In the genomic region with DNA sequence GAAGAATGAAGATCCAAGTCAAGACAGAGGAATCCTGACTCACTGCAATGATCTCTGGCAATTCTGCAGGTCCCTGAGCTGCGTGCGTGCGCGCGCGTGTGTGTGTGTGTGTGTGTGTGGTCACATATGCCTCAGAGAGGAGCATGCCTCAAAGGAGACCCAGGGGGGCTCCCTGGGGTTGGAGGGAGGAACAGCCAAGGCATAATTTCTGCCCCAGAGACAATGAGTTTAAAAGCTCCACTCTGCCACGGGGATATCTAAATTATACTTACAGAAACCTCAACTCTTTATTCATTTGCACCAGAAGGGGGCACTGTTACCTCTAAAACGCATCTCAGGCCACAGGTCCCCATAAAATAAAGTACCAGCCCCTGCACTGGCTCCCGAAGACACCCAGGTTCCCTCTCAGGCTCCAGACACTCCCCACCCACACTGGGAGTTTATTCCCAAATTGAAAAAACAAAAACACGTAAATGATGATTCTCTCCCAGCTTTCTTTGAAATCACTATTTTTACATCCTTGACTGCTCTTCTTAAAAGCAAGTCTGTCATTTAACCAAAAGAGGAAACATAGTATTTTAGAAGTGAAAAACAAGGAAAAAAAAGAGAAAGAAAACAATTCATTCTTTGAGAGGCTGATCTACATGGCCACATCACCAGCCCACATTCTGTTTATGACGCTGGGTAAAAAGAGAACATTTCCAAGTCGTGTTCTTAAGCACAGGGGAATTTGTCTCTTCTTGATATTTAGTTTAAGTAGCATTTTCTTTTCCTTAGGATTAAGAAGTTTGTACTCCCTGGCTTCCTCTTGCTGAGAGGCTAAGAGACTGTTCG, we compare ENCODE assay signal across 8 cellular contexts.
DNase-seq lines count a peak whose midpoint lies in the region; ATAC-seq and TF ChIP-seq lines count a peak whose summit lies in the region.

No MANE protein-coding gene starts in this region.

- no peaks in the 10 kb centered on the region for H3K36me3 ChIP-seq in smooth muscle cell (ENCODE audit: low read depth)

- in situ Hi-C loops in astrocyte of the spinal cord (cut with HindIII; ENCODE audit: low sequenced_read_pairs): no loop called here

- no peaks in the 10 kb centered on the region for H4K20me1 ChIP-seq in smooth muscle cell (ENCODE audit: low read depth)

- H3K27me3 ChIP-seq in smooth muscle cell (ENCODE audit: low read depth): no peaks in the 10 kb centered on the region

- DNase-seq in EH (ENCODE audit: low read depth) (peak; percentile 53), NCI-H128 (lab: John Stamatoyannopoulos, UW; ENCODE audit: unreplicated experiment) (peak; percentile 4), astrocyte of the spinal cord (ENCODE audit: low read depth, low spot score) (peak; percentile 46), iPS-NIHi11 (ENCODE audit: low spot score) (peak; percentile 78), smooth muscle cell (lab: John Stamatoyannopoulos, UW; ENCODE audit: unreplicated experiment) (no peak)

- no peaks in the 10 kb centered on the region for H3K79me2 ChIP-seq in smooth muscle cell (ENCODE audit: low read depth)

- no peak overlapping the region for H3K4me2 ChIP-seq in smooth muscle cell

- no peak overlapping the region for H3K9ac ChIP-seq in smooth muscle cell (ENCODE audit: low read depth)

- TF ChIP-seq CTCF in 22Rv1 (IDR thresholded peaks at IDR 0.05): peak; percentile 67
- TF ChIP-seq CTCF in astrocyte of the spinal cord (IDR thresholded peaks at IDR 0.05; ENCODE audit: low read depth, low read length): peak; percentile 39
- peak; percentile 79 for TF ChIP-seq CTCF in smooth muscle cell (IDR thresholded peaks at IDR 0.05; ENCODE audit: borderline replicate concordance, insufficient read depth, poor library complexity, severe bottlenecking)

- no peak overlapping the region for H2AFZ ChIP-seq in smooth muscle cell (ENCODE audit: low read depth)

- no peaks in the 10 kb centered on the region for H3K4me1 ChIP-seq in smooth muscle cell (ENCODE audit: low read depth)

- ATAC-seq in HG03280 (IDR thresholded peaks at IDR 0.05; ENCODE audit: unreplicated experiment): no peak
- ATAC-seq in HG02571 (IDR thresholded peaks at IDR 0.05; ENCODE audit: unreplicated experiment): no peak

- H3K9me3 ChIP-seq in smooth muscle cell (replicated peaks; ENCODE audit: low read depth): no peaks in the 10 kb centered on the region

- H3F3A ChIP-seq in smooth muscle cell (ENCODE audit: low read depth): no peaks in the 10 kb centered on the region

- H3K27ac ChIP-seq in 22Rv1 (no peak overlapping the region), smooth muscle cell (ENCODE audit: low read depth) (no peak overlapping the region)

- 59% methylated on average over 13 of the region's 13 CpGs for WGBS in smooth muscle cell (ENCODE audit: low lambda C conversion rate)

- H3K4me3 ChIP-seq in astrocyte of the spinal cord (ENCODE audit: low read depth, low read length) (no peak overlapping the region), smooth muscle cell (no peak overlapping the region)
